24 cellular contexts compared by ENCODE assay signal in the genomic region with DNA sequence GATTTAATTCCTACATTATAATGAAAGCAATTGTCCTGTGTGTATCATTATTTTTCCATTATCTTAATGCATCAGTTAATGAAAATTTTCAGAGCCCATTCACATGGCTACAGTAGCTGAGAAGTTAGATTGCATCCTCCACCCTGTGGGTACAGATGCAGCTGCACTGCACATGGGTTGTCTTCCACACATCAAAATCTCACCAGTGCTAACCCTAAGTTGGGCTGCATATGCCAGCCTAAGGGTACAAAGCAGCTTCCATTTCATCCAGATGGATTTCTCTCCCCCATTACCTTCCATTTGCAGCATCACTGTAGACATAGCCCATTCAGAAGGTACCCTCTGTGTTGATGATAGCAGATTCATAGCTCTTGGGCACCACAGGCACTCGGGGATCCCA.
"Had no signal": no experiment of that assay in that cellular context is flagged by ENCODE, and none has a peak within 500 bp of the region (broad histone marks: within the 10 kb centered on the region; RNA-seq: fewer than 3 reads in every experiment).

No MANE protein-coding gene starts in this region.

- H3K27ac ChIP-seq: neural progenitor cell, pancreas, prostate gland, right atrium auricular region, right lobe of liver, sigmoid colon, stomach, thoracic aorta, thyroid gland, tibial nerve, upper lobe of right lung, vagina had no signal

- H3K4me2 ChIP-seq: neural progenitor cell had no signal

- H3K27me3 ChIP-seq: neural progenitor cell, pancreas, right atrium auricular region, right lobe of liver, sigmoid colon, thyroid gland, tibial nerve, upper lobe of right lung, vagina had no signal

- H3K9ac ChIP-seq: neural progenitor cell had no signal

- H3K9me3 ChIP-seq: pancreas, prostate gland, right atrium auricular region, right lobe of liver, sigmoid colon, stomach, thoracic aorta, thyroid gland, tibial nerve, upper lobe of right lung, vagina had no signal

- H2AFZ ChIP-seq: neural progenitor cell had no signal

- H3K4me1 ChIP-seq: pancreas, prostate gland, right atrium auricular region, right lobe of liver, sigmoid colon, stomach, thyroid gland, tibial nerve, upper lobe of right lung, vagina had no signal

- DNase-seq: naive thymus-derived CD4-positive, alpha-beta T cell; natural killer cell; occipital lobe; pancreas; retina; right lobe of liver; sigmoid colon; small intestine; stimulated activated CD4-positive, alpha-beta T cell treated with anti-CD3 and anti-CD28 coated beads, Interleukin-15, amount 100 ng/mL, for 24 hours; stimulated activated CD4-positive, alpha-beta T cell treated with anti-CD3 and anti-CD28 coated beads, Interleukin-2, amount 100 ng/mL, for 24 hours; stimulated activated CD4-positive, alpha-beta T cell treated with anti-CD3 and anti-CD28 coated beads, Interleukin-2, amount 100 ng/mL, for 48 hours; stimulated activated CD4-positive, alpha-beta T cell treated with anti-CD3 and anti-CD28 coated beads, Interleukin-4, amount 100 ng/mL, for 24 hours; stimulated activated naive B cell treated with anti-CD40 and anti-IgM and Interleukin-4, amounts not matched to agents 10 μg/mL and 1 μg/mL and 100 μg/mL, for 72 hours; stimulated activated naive CD4-positive, alpha-beta T cell treated with Interleukin-2 at 50 U/mL for 16 hours; stomach; thyroid gland; upper lobe of right lung had no signal

- ATAC-seq: naive thymus-derived CD4-positive, alpha-beta T cell; natural killer cell; pancreas; right lobe of liver; stimulated activated effector memory CD8-positive, alpha-beta T cell treated with anti-CD3 and anti-CD28 coated beads, Interleukin-12 subunit alpha, Interleukin-12 subunit beta, amount 100 ng/mL, for 72 hours; stimulated activated naive B cell treated with anti-CD40 and anti-IgM and Interleukin-4, amounts not matched to agents 10 μg/mL and 1 μg/mL and 100 μg/mL, for 72 hours; upper lobe of right lung had no signal

- H3K36me3 ChIP-seq: neural progenitor cell, pancreas, prostate gland, right atrium auricular region, right lobe of liver, sigmoid colon, stomach, thoracic aorta, thyroid gland, tibial nerve, upper lobe of right lung, vagina had no signal

- H3K4me3 ChIP-seq: neural progenitor cell, pancreas, prostate gland, right atrium auricular region, right lobe of liver, sigmoid colon, stomach, thoracic aorta, thyroid gland, tibial nerve, upper lobe of right lung, vagina had no signal
